In genomic region chr19:55602104-55603001, GRCh38 we compare ENCODE assay signal across 19 cellular contexts. TPM values are rescaled to one million over a fixed set of nuclear protein-coding genes. Genes with fewer than 3 reads are reported as not detected.
DNase-seq lines count a peak whose midpoint lies in the region; ATAC-seq and TF ChIP-seq lines count a peak whose summit lies in the region.
"Had no signal": no experiment of that assay in that cellular context is flagged by ENCODE, and none has a peak within 500 bp of the region (broad histone marks: within the 10 kb centered on the region; RNA-seq: fewer than 3 reads in every experiment).

No MANE protein-coding gene starts in this region.

- peaks cover 43% of the 10 kb centered on the region for H3K4me1 Mint-ChIP-seq in activated CD8-positive, alpha-beta memory T cell treated with anti-CD3 and anti-CD28 coated beads, Interleukin-2, amount 10 ng/mL, durations not matched to agents 7 days and 5 days
- H3K4me1 Mint-ChIP-seq in activated B cell treated with CpG ODN at 0.5 μM for 24 hours, result peaks cover 37% of the 10 kb centered on the region
- H3K4me1 Mint-ChIP-seq in nephron progenitor cell, result peaks cover 53% of the 10 kb centered on the region

- peak overlapping the region; percentile 87 for H3K27ac Mint-ChIP-seq in activated CD8-positive, alpha-beta memory T cell treated with anti-CD3 and anti-CD28 coated beads, Interleukin-2, amount 10 ng/mL, durations not matched to agents 7 days and 5 days
- peak overlapping the region; percentile 79 for H3K27ac Mint-ChIP-seq in activated B cell treated with CpG ODN at 0.5 μM for 24 hours
- H3K27ac Mint-ChIP-seq in nephron progenitor cell, result no peak overlapping the region
- H3K27ac Mint-ChIP-seq: progenitor cell of endocrine pancreas had no signal

- H3K36me3 Mint-ChIP-seq in activated CD8-positive, alpha-beta memory T cell treated with anti-CD3 and anti-CD28 coated beads, Interleukin-2, amount 10 ng/mL, durations not matched to agents 7 days and 5 days, result peaks cover 14% of the 10 kb centered on the region
- peaks cover 29% of the 10 kb centered on the region for H3K36me3 Mint-ChIP-seq in activated B cell treated with CpG ODN at 0.5 μM for 24 hours (ENCODE audit: low read depth)
- peaks cover 27% of the 10 kb centered on the region for H3K36me3 Mint-ChIP-seq in nephron progenitor cell (ENCODE audit: low read depth)

- H3K36me3 ChIP-seq in lower lobe of right lung, result peaks cover 15% of the 10 kb centered on the region

- H3K4me3 ChIP-seq in lower lobe of right lung, result no peak overlapping the region
- H3K4me3 ChIP-seq: PC-9 had no signal

- H3K27me3 Mint-ChIP-seq in activated CD8-positive, alpha-beta memory T cell treated with anti-CD3 and anti-CD28 coated beads, Interleukin-2, amount 10 ng/mL, durations not matched to agents 7 days and 5 days, result no peaks in the 10 kb centered on the region
- H3K27me3 Mint-ChIP-seq in activated B cell treated with CpG ODN at 0.5 μM for 24 hours (no peaks in the 10 kb centered on the region), nephron progenitor cell (ENCODE audit: low read depth, poor library complexity) (no peaks in the 10 kb centered on the region)
- H3K27me3 Mint-ChIP-seq: activated naive CD4-positive, alpha-beta T cell treated with anti-CD3 and anti-CD28 coated beads, Interleukin-2, amount 50 U/mL, for 24 hours; progenitor cell of endocrine pancreas; stimulated activated naive CD8-positive, alpha-beta T cell treated with anti-CD3 and anti-CD28 coated beads, Interleukin-15, amount 100 ng/mL, for 72 hours had no signal

- no peaks in the 10 kb centered on the region for H3K27me3 ChIP-seq in lower lobe of right lung (ENCODE audit: low read depth)
- H3K27me3 ChIP-seq: vagina had no signal

- H3K4me1 ChIP-seq in lower lobe of right lung, result peaks cover 40% of the 10 kb centered on the region

- H3K27ac ChIP-seq in lower lobe of right lung, result no peak overlapping the region
- H3K27ac ChIP-seq: PC-9 had no signal

- no peaks in the 10 kb centered on the region for H3K9me3 ChIP-seq in lower lobe of right lung
- H3K9me3 ChIP-seq: vagina had no signal

- no peak for DNase-seq in activated CD8-positive, alpha-beta memory T cell treated with anti-CD3 and anti-CD28 coated beads, Interleukin-2, amount 10 ng/mL, durations not matched to agents 7 days and 5 days
- no peak for DNase-seq in activated CD8-positive, alpha-beta memory T cell treated with anti-CD3 and anti-CD28 coated beads, Interleukin-2, amount 50 U/mL, for 4 hours
- DNase-seq in activated B cell treated with CpG ODN at 0.5 μM for 24 hours (no peak), lower lobe of right lung (peak; percentile 49), sciatic nerve (ENCODE audit: low spot score) (peak; percentile 65), nephron progenitor cell (no peak), C1 segment of cervical spinal cord (lab: John Stamatoyannopoulos, UW) (no peak)
- DNase-seq: ACHN; NCI-H2081 treated with DMSO at 0.1 percent for 48 hours; NCI-H526; stimulated activated naive CD8-positive, alpha-beta T cell treated with anti-CD3 and anti-CD28 coated beads, Interleukin-15, amount 100 ng/mL, for 72 hours had no signal

- intact Hi-C loops in activated B cell treated with CpG ODN at 0.5 μM for 24 hours (cut with micrococcal nuclease), result loop anchor here (10.0 kb wide), 1 partner anchor 348 kb away; the partner anchor contains the start of gene PPP6R1
- intact Hi-C loops in lower lobe of right lung (cut with DNase I), result no loop called here
- intact Hi-C loops in sciatic nerve (cut with DNase I), result no loop called here

- no peaks in the 10 kb centered on the region for H3K9me3 Mint-ChIP-seq in activated CD8-positive, alpha-beta memory T cell treated with anti-CD3 and anti-CD28 coated beads, Interleukin-2, amount 10 ng/mL, durations not matched to agents 7 days and 5 days (ENCODE audit: low read depth)
- no peaks in the 10 kb centered on the region for H3K9me3 Mint-ChIP-seq in activated B cell treated with CpG ODN at 0.5 μM for 24 hours
- H3K9me3 Mint-ChIP-seq in nephron progenitor cell, result peaks cover 6% of the 10 kb centered on the region
- H3K9me3 Mint-ChIP-seq: activated naive CD4-positive, alpha-beta T cell treated with anti-CD3 and anti-CD28 coated beads, Interleukin-2, amount 50 U/mL, for 24 hours; mesothelial cell of epicardium had no signal

- no peak overlapping the region for H3K4me3 Mint-ChIP-seq in activated CD8-positive, alpha-beta memory T cell treated with anti-CD3 and anti-CD28 coated beads, Interleukin-2, amount 10 ng/mL, durations not matched to agents 7 days and 5 days
- no peak overlapping the region for H3K4me3 Mint-ChIP-seq in activated B cell treated with CpG ODN at 0.5 μM for 24 hours
- H3K4me3 Mint-ChIP-seq in nephron progenitor cell, result no peak overlapping the region

- no peak for TF ChIP-seq CTCF in activated B cell treated with CpG ODN at 0.5 μM for 24 hours (IDR thresholded peaks at IDR 0.05)
- TF ChIP-seq CTCF in lower lobe of right lung (IDR thresholded peaks at IDR 0.05), result no peak
- TF ChIP-seq CTCF in nephron progenitor cell (IDR thresholded peaks at IDR 0.05), result no peak

- no peak for ATAC-seq in activated CD8-positive, alpha-beta memory T cell treated with anti-CD3 and anti-CD28 coated beads, Interleukin-2, amount 10 ng/mL, durations not matched to agents 7 days and 5 days
- ATAC-seq in activated B cell treated with CpG ODN at 0.5 μM for 24 hours (ENCODE audit: low read depth) (no peak), lower lobe of right lung (no peak), sciatic nerve (no peak), GM21367 (IDR thresholded peaks at IDR 0.05; ENCODE audit: unreplicated experiment) (no peak)
- ATAC-seq: esophagus mucosa; SK-N-SH treated with all-trans-retinoic acid at 6 μM for 48 hours; stimulated activated naive CD8-positive, alpha-beta T cell treated with anti-CD3 and anti-CD28 coated beads, Interleukin-15, amount 100 ng/mL, for 72 hours had no signal

- POLR2A ChIA-PET in activated B cell treated with CpG ODN at 0.5 μM for 24 hours (lab: Charles Lee), result interaction anchor here (0.7 kb wide), 1 partner anchor 9 kb away, joined by 4 read pairs; no protein-coding TSS in a partner anchor

- CTCF ChIA-PET in activated CD8-positive, alpha-beta memory T cell treated with anti-CD3 and anti-CD28 coated beads, Interleukin-2, amount 10 ng/mL, durations not matched to agents 7 days and 5 days (lab: Charles Lee), result no interaction called here
- CTCF ChIA-PET in activated B cell treated with CpG ODN at 0.5 μM for 24 hours (lab: Charles Lee), result no interaction called here

RNA-seq across cellular contexts. Expression of gene ZNF524, which starts 2.3 kb away (rescaled TPM):
- total RNA-seq in activated CD8-positive, alpha-beta memory T cell treated with anti-CD3 and anti-CD28 coated beads, Interleukin-2, amount 10 ng/mL, durations not matched to agents 7 days and 5 days, result 10 to 100 TPM; 26.5 to 30.2 TPM
- total RNA-seq in activated B cell treated with CpG ODN at 0.5 μM for 24 hours (12.6 and 16.1 TPM in 2 replicates), lower lobe of right lung (33.4 TPM), sciatic nerve (18.9 TPM)

RNA-seq across cellular contexts. Expression of gene FIZ1, which starts 3.0 kb away (rescaled TPM):
- 10 to 100 TPM; 13.0 to 15.7 TPM for total RNA-seq in activated CD8-positive, alpha-beta memory T cell treated with anti-CD3 and anti-CD28 coated beads, Interleukin-2, amount 10 ng/mL, durations not matched to agents 7 days and 5 days
- total RNA-seq in activated B cell treated with CpG ODN at 0.5 μM for 24 hours, result 17.5 and 21.2 TPM in 2 replicates
- 14.3 TPM for total RNA-seq in lower lobe of right lung
- total RNA-seq in sciatic nerve, result 11.7 TPM

RNA-seq across cellular contexts. Expression of gene ZNF865, which starts 3.1 kb away (rescaled TPM):
- total RNA-seq in activated CD8-positive, alpha-beta memory T cell treated with anti-CD3 and anti-CD28 coated beads, Interleukin-2, amount 10 ng/mL, durations not matched to agents 7 days and 5 days, result 10 to 100 TPM; 14.4 to 16.7 TPM
- 17.2 and 18.9 TPM in 2 replicates for total RNA-seq in activated B cell treated with CpG ODN at 0.5 μM for 24 hours
- total RNA-seq in lower lobe of right lung, result 16.5 TPM
- total RNA-seq in sciatic nerve, result 15.9 TPM

RNA-seq across cellular contexts. Expression of gene ZNF579, which starts 21.7 kb away (rescaled TPM):
- total RNA-seq in activated CD8-positive, alpha-beta memory T cell treated with anti-CD3 and anti-CD28 coated beads, Interleukin-2, amount 10 ng/mL, durations not matched to agents 7 days and 5 days, result 1 to 10 TPM; 5.6 to 7.5 TPM
- total RNA-seq in activated B cell treated with CpG ODN at 0.5 μM for 24 hours (10.3 and 10.9 TPM in 2 replicates), lower lobe of right lung (12.7 TPM), sciatic nerve (14.3 TPM)

RNA-seq across cellular contexts. Expression of gene ZNF784, which starts 22.0 kb away (rescaled TPM):
- total RNA-seq in activated CD8-positive, alpha-beta memory T cell treated with anti-CD3 and anti-CD28 coated beads, Interleukin-2, amount 10 ng/mL, durations not matched to agents 7 days and 5 days, result 1 to 10 TPM; 5.1 to 7.3 TPM
- total RNA-seq in activated B cell treated with CpG ODN at 0.5 μM for 24 hours (8.7 and 8.9 TPM in 2 replicates), lower lobe of right lung (7.1 TPM), sciatic nerve (4.0 TPM)

Comparison
In these comparisons a context has a peak if more than half of its experiments do, and no peak if none do; other contexts are left out.
1. DNase-seq: peak in lower lobe of right lung (single experiment) and sciatic nerve (single experiment); none in activated CD8-positive, alpha-beta memory T cell treated with anti-CD3 and anti-CD28 coated beads, Interleukin-2, amount 10 ng/mL, durations not matched to agents 7 days and 5 days (single experiment), activated CD8-positive, alpha-beta memory T cell treated with anti-CD3 and anti-CD28 coated beads, Interleukin-2, amount 50 U/mL, for 4 hours (single experiment), activated B cell treated with CpG ODN at 0.5 μM for 24 hours (single experiment), nephron progenitor cell (single experiment) and C1 segment of cervical spinal cord (0 of 14).